ENCODE assay signal across 11 cellular contexts in the genomic region with DNA sequence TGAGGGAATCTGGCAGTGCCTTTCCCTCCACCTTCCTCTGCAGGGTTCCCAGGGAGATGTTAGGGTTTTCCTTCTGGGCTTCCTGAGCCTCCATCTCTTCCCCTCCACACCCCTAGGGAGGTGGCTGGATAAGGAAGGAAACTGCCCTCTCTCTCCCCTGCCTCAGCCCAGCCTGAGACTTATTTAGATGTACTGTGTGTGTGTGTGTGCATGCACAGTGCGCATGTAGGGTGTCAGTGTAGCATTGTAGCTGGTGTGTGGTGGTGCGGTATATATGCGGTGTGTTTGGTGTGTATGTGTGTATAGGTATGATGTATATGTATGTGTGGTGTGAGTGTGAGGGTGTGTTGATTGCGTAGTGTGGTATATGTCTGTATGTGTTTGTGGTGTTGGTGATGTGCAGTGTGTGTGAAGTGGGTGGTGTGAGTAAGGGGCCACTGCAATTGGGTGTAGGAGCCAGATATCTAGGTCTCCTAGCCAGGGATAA. TPM values are rescaled to one million over a fixed set of nuclear protein-coding genes. Genes with fewer than 3 reads are reported as not detected.
DNase-seq lines count a peak whose midpoint lies in the region; ATAC-seq and TF ChIP-seq lines count a peak whose summit lies in the region.
"Had no signal": no experiment of that assay in that cellular context is flagged by ENCODE, and none has a peak within 500 bp of the region (broad histone marks: within the 10 kb centered on the region; RNA-seq: fewer than 3 reads in every experiment).

No MANE protein-coding gene starts in this region.

- H3K4me3 ChIP-seq in smooth muscle cell: no peak overlapping the region
- no peak overlapping the region; a peak in 1 of 4 replicates for H3K4me3 ChIP-seq in SK-N-SH (ENCODE audit: low read depth in 2 of 2, low read length in 1 of 2)

- ATAC-seq in T-cell (replicated peaks in 1 of 4) (no peak), sciatic nerve (no peak)

- no peak for TF ChIP-seq RAD21 in SK-N-SH (IDR thresholded peaks at IDR 0.05; ENCODE audit: low read length)

- no peaks in the 10 kb centered on the region for H3K9me3 ChIP-seq in smooth muscle cell (replicated peaks; ENCODE audit: low read depth)
- no peaks in the 10 kb centered on the region for H3K9me3 ChIP-seq in SK-N-SH

- H3K4me2 ChIP-seq in smooth muscle cell (peak overlapping the region; percentile 88), SK-N-SH (no peak overlapping the region)

- POLR2A ChIA-PET in T-cell (lab: Charles Lee): no interaction called here
- POLR2A ChIA-PET in SK-N-SH (lab: Yijun Ruan, JAX): no interaction called here

- H3K27ac ChIP-seq in smooth muscle cell (ENCODE audit: low read depth): no peak overlapping the region
- H3K27ac ChIP-seq in SK-N-SH (ENCODE audit: low read depth in 2 of 2, low read length in 1 of 2): no peak overlapping the region
- H3K27ac ChIP-seq: brain microvascular endothelial cell, HL-60 had no signal

- no peaks in the 10 kb centered on the region for H3K9me2 ChIP-seq in SK-N-SH

- H3K9ac ChIP-seq in smooth muscle cell (ENCODE audit: low read depth): no peak overlapping the region
- no peak overlapping the region for H3K9ac ChIP-seq in SK-N-SH

- 98% methylated on average over 4 of the region's 4 CpGs for WGBS in smooth muscle cell (ENCODE audit: low lambda C conversion rate)
- 95% methylated on average over 4 of the region's 4 CpGs for WGBS in SK-N-SH (ENCODE audit: low lambda C conversion rate)

- in situ Hi-C loops in G401 (cut with HindIII; ENCODE audit: low sequenced_read_pairs): no loop called here

- H3K27ac Mint-ChIP-seq in T-cell (no peak overlapping the region), immature natural killer cell (no peak overlapping the region)

- H2AFZ ChIP-seq in smooth muscle cell (ENCODE audit: low read depth) (no peak overlapping the region), SK-N-SH (ENCODE audit: low read depth) (no peak overlapping the region)

- H3K4me1 Mint-ChIP-seq in T-cell: peaks cover 30 to 40% (median 32%) of the 10 kb centered on the region in 3 donors
- H3K4me1 Mint-ChIP-seq in immature natural killer cell: peaks cover 20 to 23% of the 10 kb centered on the region in 2 donors

- H3F3A ChIP-seq in smooth muscle cell (ENCODE audit: low read depth) (no peaks in the 10 kb centered on the region), SK-N-SH (replicated peaks; ENCODE audit: insufficient read depth) (no peaks in the 10 kb centered on the region)

- H3K4me3 Mint-ChIP-seq in T-cell (peak overlapping the region; percentile 29 to 90 (median 82)), immature natural killer cell (peak overlapping the region in 4 of 5 donors; percentile 0 to 63 (median 32))

- CTCF ChIA-PET in T-cell (lab: Charles Lee): interaction anchor here in 1 of 2 donors (0.5 to 0.6 kb wide), 2 partner anchors 180 to 263 kb away, joined by 3 read pairs; no protein-coding TSS in a partner anchor
- CTCF ChIA-PET in SK-N-SH (lab: Yijun Ruan, JAX): interaction anchor here (0.8 to 4.1 kb wide), 6 partner anchors 15 to 72 kb away, joined by 3 to 31 read pairs (median 4); no protein-coding TSS in a partner anchor

- no peaks in the 10 kb centered on the region for H3K36me3 ChIP-seq in smooth muscle cell (ENCODE audit: low read depth)
- H3K36me3 ChIP-seq in SK-N-SH (replicated peaks in 1 of 2; ENCODE audit: control insufficient read depth in 1 of 2, insufficient read depth in 2 of 2, low read length in 1 of 2): no peaks in the 10 kb centered on the region
- H3K36me3 ChIP-seq: brain microvascular endothelial cell had no signal

- H3K4me1 ChIP-seq in smooth muscle cell (ENCODE audit: low read depth) (peaks cover 19% of the 10 kb centered on the region), SK-N-SH (ENCODE audit: control insufficient read depth in 1 of 2, insufficient read depth in 2 of 2, low read depth in 1 of 2, low read length in 1 of 2) (peaks cover 0 to 38% of the 10 kb centered on the region in 2 experiments; a peak in 1 of 4 replicates)

- peaks cover 53 to 70% of the 10 kb centered on the region in 2 donors for H3K27me3 Mint-ChIP-seq in T-cell
- peaks cover 17 to 38% (median 26%) of the 10 kb centered on the region in 3 donors for H3K27me3 Mint-ChIP-seq in immature natural killer cell (ENCODE audit: low read depth in 3 of 3)

- no peak for TF ChIP-seq EP300 in SK-N-SH (IDR thresholded peaks at IDR 0.05; ENCODE audit: borderline replicate concordance in 1 of 2, low read depth in 1 of 2, low read length in 1 of 2)

- no peaks in the 10 kb centered on the region for H3K79me2 ChIP-seq in smooth muscle cell (ENCODE audit: low read depth)
- no peaks in the 10 kb centered on the region for H3K79me2 ChIP-seq in SK-N-SH (ENCODE audit: insufficient read depth)

- H4K20me1 ChIP-seq in smooth muscle cell (ENCODE audit: low read depth): peaks cover 8% of the 10 kb centered on the region
- no peaks in the 10 kb centered on the region for H4K20me1 ChIP-seq in SK-N-SH (ENCODE audit: insufficient read depth)

- H3K27me3 ChIP-seq in smooth muscle cell (ENCODE audit: low read depth) (no peaks in the 10 kb centered on the region), SK-N-SH (ENCODE audit: insufficient read depth) (peaks cover 29% of the 10 kb centered on the region)

- H3K9me3 Mint-ChIP-seq in T-cell (no peaks in the 10 kb centered on the region), immature natural killer cell (no peaks in the 10 kb centered on the region)

- DNase-seq in G401 (ENCODE audit: low spot score) (peak; percentile 43), T-cell (no peak), immature natural killer cell (peak in 1 of 3 donors; percentile 23), smooth muscle cell (lab: John Stamatoyannopoulos, UW; ENCODE audit: unreplicated experiment) (no peak), sciatic nerve (ENCODE audit: low spot score) (no peak), AG08396 (ENCODE audit: low spot score) (no peak), SK-N-SH (no peak)
- DNase-seq: brain microvascular endothelial cell, NCI-H1436 treated with DMSO at 0.1 percent for 48 hours, SIG-M5 had no signal

- H3K36me3 Mint-ChIP-seq in T-cell: no peaks in the 10 kb centered on the region
- no peaks in the 10 kb centered on the region for H3K36me3 Mint-ChIP-seq in immature natural killer cell

- TF ChIP-seq CTCF in smooth muscle cell (IDR thresholded peaks at IDR 0.05; ENCODE audit: borderline replicate concordance, insufficient read depth, poor library complexity, severe bottlenecking) (no peak), SK-N-SH (IDR thresholded peaks at IDR 0.05) (no peak)

- intact Hi-C loops in sciatic nerve (cut with DNase I): no loop called here

TF ChIP-seq in SK-N-SH, 30 proteins besides CTCF, POLR2A, EP300 and RAD21:
- TF ChIP-seq SIN3A (IDR thresholded peaks at IDR 0.05; ENCODE audit: borderline replicate concordance, low read depth, low read length) (no peak), FOSL2 (IDR thresholded peaks at IDR 0.05; ENCODE audit: borderline replicate concordance, low read depth) (no peak), ELF1 (IDR thresholded peaks at IDR 0.05) (no peak), CHD2 (IDR thresholded peaks at IDR 0.05; ENCODE audit: low read length, partially characterized antibody) (no peak), MEF2A (IDR thresholded peaks at IDR 0.05; ENCODE audit: borderline replicate concordance, low read depth) (no peak), RXRA (IDR thresholded peaks at IDR 0.05; ENCODE audit: borderline replicate concordance, low read depth) (no peak), TEAD4 (IDR thresholded peaks at IDR 0.05; ENCODE audit: borderline replicate concordance, insufficient read depth) (no peak)
- TF ChIP-seq, protein P1, sequence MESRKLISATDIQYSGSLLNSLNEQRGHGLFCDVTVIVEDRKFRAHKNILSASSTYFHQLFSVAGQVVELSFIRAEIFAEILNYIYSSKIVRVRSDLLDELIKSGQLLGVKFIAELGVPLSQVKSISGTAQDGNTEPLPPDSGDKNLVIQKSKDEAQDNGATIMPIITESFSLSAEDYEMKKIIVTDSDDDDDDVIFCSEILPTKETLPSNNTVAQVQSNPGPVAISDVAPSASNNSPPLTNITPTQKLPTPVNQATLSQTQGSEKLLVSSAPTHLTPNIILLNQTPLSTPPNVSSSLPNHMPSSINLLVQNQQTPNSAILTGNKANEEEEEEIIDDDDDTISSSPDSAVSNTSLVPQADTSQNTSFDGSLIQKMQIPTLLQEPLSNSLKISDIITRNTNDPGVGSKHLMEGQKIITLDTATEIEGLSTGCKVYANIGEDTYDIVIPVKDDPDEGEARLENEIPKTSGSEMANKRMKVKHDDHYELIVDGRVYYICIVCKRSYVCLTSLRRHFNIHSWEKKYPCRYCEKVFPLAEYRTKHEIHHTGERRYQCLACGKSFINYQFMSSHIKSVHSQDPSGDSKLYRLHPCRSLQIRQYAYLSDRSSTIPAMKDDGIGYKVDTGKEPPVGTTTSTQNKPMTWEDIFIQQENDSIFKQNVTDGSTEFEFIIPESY (IDR thresholded peaks at IDR 0.05; ENCODE audit: borderline replicate concordance, low read depth): no peak
TF ChIP-seq in SK-N-SH: peak in this region for 0.

RNA-seq across cellular contexts. Expression of a gene that starts 1.5 kb away (rescaled TPM):
- not detected in 2 replicates for total RNA-seq in G401 (2014; rRNA removed; shearing (Covaris generic))
- total RNA-seq in T-cell (under 1 TPM in 3 of 5 donors, not detected in 2; 0.38 to 0.73 (median 0.53) TPM), smooth muscle cell (24.6 and 27.7 TPM in 2 replicates), sciatic nerve (141 TPM)
- polyA plus RNA-seq in immature natural killer cell (not detected), smooth muscle cell (50.1 and 84.5 TPM in 2 replicates), SK-N-SH (2012; rRNA removed) (1.4 and 4.3 TPM in 2 replicates)
- polyA plus RNA-seq in SK-N-SH (2012; cell fraction: cytosol; rRNA removed): 2.5 and 4.6 TPM in 2 replicates
- polyA plus RNA-seq in SK-N-SH (2012; cell fraction: nucleus; rRNA removed): 0.56 and 1.6 TPM in 2 replicates

RNA-seq across cellular contexts. Expression of a gene that starts 50.4 kb away (rescaled TPM):
- total RNA-seq in G401 (2014; rRNA removed; shearing (Covaris generic)): not detected in 2 replicates
- total RNA-seq in T-cell (10 to 100 TPM in 4 of 5 donors, 1 to 10 TPM in 1; 4.3 to 26.0 (median 14.7) TPM), smooth muscle cell (0.40 TPM in 1 of 2 replicates, not detected in the other), sciatic nerve (6.6 TPM)
- polyA plus RNA-seq in immature natural killer cell (10 to 100 TPM in 1 of 3 donors, 1 to 10 TPM in 2; 1.3 to 12.0 (median 3.4) TPM), smooth muscle cell (1.00 and 2.3 TPM in 2 replicates), SK-N-SH (2012; rRNA removed) (not detected in 2 replicates)
- 0.03 TPM in 1 of 2 replicates, not detected in the other for polyA plus RNA-seq in SK-N-SH (2012; cell fraction: cytosol; rRNA removed)
- not detected in 2 replicates for polyA plus RNA-seq in SK-N-SH (2012; cell fraction: nucleus; rRNA removed)

RNA-seq across cellular contexts. Expression of a gene that starts 54.2 kb away (rescaled TPM):
- not detected in 2 replicates for total RNA-seq in G401 (2014; rRNA removed; shearing (Covaris generic))
- total RNA-seq in T-cell: 1 to 10 TPM; 2.1 to 4.7 (median 3.7) TPM
- under 1 TPM in 2 of 3 donors, not detected in 1; 0.20 to 0.31 TPM for polyA plus RNA-seq in immature natural killer cell
- 0.90 and 1.3 TPM in 2 replicates for total RNA-seq in smooth muscle cell
- polyA plus RNA-seq in smooth muscle cell: 0.73 TPM in 1 of 2 replicates, not detected in the other
- 0.58 TPM for total RNA-seq in sciatic nerve
- not detected in 2 replicates for polyA plus RNA-seq in SK-N-SH (2012; rRNA removed)
- polyA plus RNA-seq in SK-N-SH (2012; cell fraction: cytosol; rRNA removed): not detected in 2 replicates
- polyA plus RNA-seq in SK-N-SH (2012; cell fraction: nucleus; rRNA removed): 0.01 TPM in 1 of 2 replicates, not detected in the other

Comparison
In these comparisons a context has a peak if more than half of its experiments do, and no peak if none do; other contexts are left out.
1. RNA of a gene that starts 1.5 kb away (total RNA-seq): 141 TPM in sciatic nerve (single experiment) and 24.6 to 27.7 TPM in smooth muscle cell; 0.38 to 0.73 TPM in T-cell and not detected in G401; every median in the first group is over 10 times any median in the second.